In the genomic region with DNA sequence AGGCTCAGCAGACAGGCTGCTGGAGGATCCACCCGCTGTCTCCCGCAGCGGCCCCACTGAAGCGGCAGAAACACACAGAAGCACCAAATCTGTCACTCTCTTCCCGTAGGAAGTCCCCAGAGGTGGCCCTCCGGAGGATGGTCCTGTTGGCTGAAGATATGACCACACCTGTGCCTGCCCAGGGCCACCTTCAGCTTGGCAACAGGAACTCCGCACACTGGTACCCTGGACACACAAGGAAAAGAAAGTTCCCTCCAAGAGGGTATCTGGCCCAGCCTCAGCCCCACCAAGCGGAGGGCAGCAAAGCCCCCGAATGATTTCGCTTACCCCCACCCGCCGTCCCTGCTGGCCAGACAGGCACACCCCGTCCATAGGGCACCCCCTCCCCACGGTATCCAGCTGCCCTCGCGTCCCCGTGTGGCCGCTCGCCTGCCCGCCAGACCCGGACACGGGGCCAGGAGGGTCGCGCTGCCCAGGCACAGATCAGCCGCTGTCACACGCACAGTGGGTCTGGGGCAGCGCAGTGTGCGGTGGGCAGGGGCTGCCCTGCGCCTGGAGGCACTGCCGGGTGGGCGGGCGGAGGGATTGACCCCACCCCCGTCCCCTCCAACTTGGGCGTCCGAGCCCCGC, we compare ENCODE assay signal across 2 cellular contexts.
A peak's percentile ranks its signal among the peaks of the same experiment; 100 is the strongest.
TF ChIP-seq lines count a peak whose summit lies in the region.

No MANE protein-coding gene starts in this region.

TF ChIP-seq in GM12878, 131 proteins besides CTCF, POLR2A, EP300 and RAD21:
- TF ChIP-seq EZH2 (IDR thresholded peaks at IDR 0.05; ENCODE audit: borderline replicate concordance, control insufficient read depth, low read depth, low read length) (no peak), ZBTB40 (IDR thresholded peaks at IDR 0.05; ENCODE audit: borderline replicate concordance) (peak; percentile 71), CBX5 (IDR thresholded peaks at IDR 0.05; ENCODE audit: low read depth) (no peak), STAT1 (conservative IDR thresholded peaks at IDR 0.05) (no peak), ATF7 (IDR thresholded peaks at IDR 0.05; ENCODE audit: low read depth) (no peak)
- TF ChIP-seq, protein P1, sequence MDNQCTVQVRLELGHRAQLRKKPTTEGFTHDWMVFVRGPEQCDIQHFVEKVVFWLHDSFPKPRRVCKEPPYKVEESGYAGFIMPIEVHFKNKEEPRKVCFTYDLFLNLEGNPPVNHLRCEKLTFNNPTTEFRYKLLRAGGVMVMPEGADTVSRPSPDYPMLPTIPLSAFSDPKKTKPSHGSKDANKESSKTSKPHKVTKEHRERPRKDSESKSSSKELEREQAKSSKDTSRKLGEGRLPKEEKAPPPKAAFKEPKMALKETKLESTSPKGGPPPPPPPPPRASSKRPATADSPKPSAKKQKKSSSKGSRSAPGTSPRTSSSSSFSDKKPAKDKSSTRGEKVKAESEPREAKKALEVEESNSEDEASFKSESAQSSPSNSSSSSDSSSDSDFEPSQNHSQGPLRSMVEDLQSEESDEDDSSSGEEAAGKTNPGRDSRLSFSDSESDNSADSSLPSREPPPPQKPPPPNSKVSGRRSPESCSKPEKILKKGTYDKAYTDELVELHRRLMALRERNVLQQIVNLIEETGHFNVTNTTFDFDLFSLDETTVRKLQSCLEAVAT (IDR thresholded peaks at IDR 0.05): peak; percentile 99

TF ChIP-seq in liver, 16 proteins besides CTCF, POLR2A, EP300 and RAD21:
- TF ChIP-seq EGR1 (IDR thresholded peaks at IDR 0.05; ENCODE audit: low read depth in 2 of 2): no peak
- TF ChIP-seq HNF4G (IDR thresholded peaks at IDR 0.05): no peak
- no peak for TF ChIP-seq ZBTB33 (IDR thresholded peaks at IDR 0.05)
- no peak for TF ChIP-seq YY1 (IDR thresholded peaks at IDR 0.05)
- no peak for TF ChIP-seq REST (IDR thresholded peaks at IDR 0.05)
